19 cellular contexts compared by ENCODE assay signal in the genomic region with DNA sequence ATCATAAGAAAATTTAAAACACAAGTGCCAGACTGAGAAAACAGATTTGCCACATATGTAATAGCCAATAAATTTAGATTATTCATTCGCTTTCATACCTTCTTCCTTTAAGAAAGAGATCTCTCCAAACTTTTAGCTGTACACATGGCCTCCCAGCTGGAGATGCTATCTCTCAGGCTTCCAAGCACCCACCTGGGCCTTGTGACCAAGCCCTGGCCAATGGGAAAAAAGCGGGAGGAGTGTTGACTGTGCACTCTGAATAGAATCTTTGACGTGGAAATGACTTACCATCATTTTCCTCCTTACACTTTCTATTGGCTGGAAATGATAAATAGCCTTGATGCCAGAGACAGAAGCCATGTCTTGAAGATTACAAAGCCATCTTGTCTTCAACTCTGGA.
"Had no signal": no experiment of that assay in that cellular context is flagged by ENCODE, and none has a peak within 500 bp of the region (broad histone marks: within the 10 kb centered on the region; RNA-seq: fewer than 3 reads in every experiment).

No MANE protein-coding gene starts in this region.

- H3K27me3 ChIP-seq: SJSA1 had no signal

- DNase-seq: KBM-7, MV-4-11, NCI-H1048, NCI-H1105, NCI-H1417 treated with DMSO at 0.1 percent for 48 hours, NCI-H146, NCI-H1694 treated with DMSO at 0.1 percent for 48 hours, NCI-H1930, NCI-H2081, NCI-H2107, NCI-H2227 treated with DMSO at 0.1 percent for 48 hours, NCI-H524, NCI-H526 treated with DMSO at 0.1 percent for 48 hours, NCI-H748 treated with DMSO at 0.1 percent for 48 hours, Right ventricle myocardium superior, RPMI8226, SIG-M5, SK-N-SH had no signal

- H3K4me2 ChIP-seq: SK-N-SH had no signal

- H3K36me3 ChIP-seq: SJSA1 had no signal

- H3K4me1 ChIP-seq: SJSA1 had no signal

- H3K9me3 ChIP-seq: SJSA1, SK-N-SH had no signal

- H3K4me3 ChIP-seq: SJSA1 had no signal

- H3K27ac ChIP-seq: SJSA1 had no signal
